In genomic region chr18:58241877-58242276, GRCh38 we compare ENCODE assay signal across 11 cellular contexts.
A peak's percentile ranks its signal among the peaks of the same experiment; 100 is the strongest.
DNase-seq lines count a peak whose midpoint lies in the region; ATAC-seq and TF ChIP-seq lines count a peak whose summit lies in the region.
"Had no signal": no experiment of that assay in that cellular context is flagged by ENCODE, and none has a peak within 500 bp of the region (broad histone marks: within the 10 kb centered on the region; RNA-seq: fewer than 3 reads in every experiment).

No MANE protein-coding gene starts in this region.

- no peaks in the 10 kb centered on the region for H3K9me3 Mint-ChIP-seq in osteocyte (ENCODE audit: unreplicated experiment)
- H3K9me3 Mint-ChIP-seq in activated CD4-positive, alpha-beta T cell treated with anti-CD3 and anti-CD28 coated beads for 36 hours (ENCODE audit: low read depth), result no peaks in the 10 kb centered on the region
- H3K9me3 Mint-ChIP-seq: activated B cell treated with CpG ODN at 0.5 μM for 24 hours, memory B cell had no signal

- DNase-seq in GM04503 (ENCODE audit: low read depth) (peak; percentile 82), NCI-H2171 treated with DMSO at 0.1 percent for 48 hours (lab: John Stamatoyannopoulos, UW) (peak; percentile 94), dedifferentiated amniotic fluid mesenchymal stem cell (ENCODE audit: extremely low spot score) (peak; percentile 63), osteocyte (ENCODE audit: extremely low spot score, unreplicated experiment) (peak; percentile 73)
- DNase-seq in activated CD4-positive, alpha-beta T cell treated with anti-CD3 and anti-CD28 coated beads for 36 hours, result no peak
- DNase-seq: activated B cell treated with CpG ODN at 0.5 μM for 24 hours; central memory CD4-positive, alpha-beta T cell had no signal

- no peaks in the 10 kb centered on the region for H3K27me3 Mint-ChIP-seq in osteocyte (ENCODE audit: unreplicated experiment)
- no peaks in the 10 kb centered on the region for H3K27me3 Mint-ChIP-seq in activated CD4-positive, alpha-beta T cell treated with anti-CD3 and anti-CD28 coated beads for 36 hours
- H3K27me3 Mint-ChIP-seq: activated B cell treated with CpG ODN at 0.5 μM for 24 hours, memory B cell had no signal

- no peak for TF ChIP-seq CTCF in osteocyte (IDR thresholded peaks at IDR 0.05)

- no peak overlapping the region for H3K27ac Mint-ChIP-seq in osteocyte (ENCODE audit: unreplicated experiment)
- H3K27ac Mint-ChIP-seq in activated CD4-positive, alpha-beta T cell treated with anti-CD3 and anti-CD28 coated beads for 36 hours, result no peak overlapping the region
- H3K27ac Mint-ChIP-seq: activated B cell treated with CpG ODN at 0.5 μM for 24 hours, memory B cell had no signal

- peaks cover 11% of the 10 kb centered on the region for H3K4me1 Mint-ChIP-seq in osteocyte (ENCODE audit: unreplicated experiment)
- no peaks in the 10 kb centered on the region for H3K4me1 Mint-ChIP-seq in activated CD4-positive, alpha-beta T cell treated with anti-CD3 and anti-CD28 coated beads for 36 hours
- H3K4me1 Mint-ChIP-seq: activated B cell treated with CpG ODN at 0.5 μM for 24 hours, memory B cell had no signal

- no peak overlapping the region for H3K4me3 Mint-ChIP-seq in osteocyte (ENCODE audit: unreplicated experiment)
- H3K4me3 Mint-ChIP-seq in activated CD4-positive, alpha-beta T cell treated with anti-CD3 and anti-CD28 coated beads for 36 hours, result no peak overlapping the region
- H3K4me3 Mint-ChIP-seq: activated B cell treated with CpG ODN at 0.5 μM for 24 hours, memory B cell had no signal

- CTCF ChIA-PET in activated CD4-positive, alpha-beta T cell treated with anti-CD3 and anti-CD28 coated beads for 36 hours (lab: Charles Lee), result no interaction called here

- H3K36me3 Mint-ChIP-seq in osteocyte (ENCODE audit: unreplicated experiment), result peaks cover 2% of the 10 kb centered on the region
- H3K36me3 Mint-ChIP-seq in activated CD4-positive, alpha-beta T cell treated with anti-CD3 and anti-CD28 coated beads for 36 hours (ENCODE audit: low read depth), result no peaks in the 10 kb centered on the region

- POLR2A ChIA-PET in activated CD4-positive, alpha-beta T cell treated with anti-CD3 and anti-CD28 coated beads for 36 hours (lab: Charles Lee), result no interaction called here

- intact Hi-C loops in activated CD4-positive, alpha-beta T cell treated with anti-CD3 and anti-CD28 coated beads for 36 hours (cut with DNase I, micrococcal nuclease), result no loop called here

- ATAC-seq in GM21423 (IDR thresholded peaks at IDR 0.05; ENCODE audit: unreplicated experiment) (no peak), HG03354 (IDR thresholded peaks at IDR 0.05; ENCODE audit: poor library complexity, severe bottlenecking, unreplicated experiment) (no peak), HG03108 (IDR thresholded peaks at IDR 0.05; ENCODE audit: unreplicated experiment) (no peak)
- no peak for ATAC-seq in activated CD4-positive, alpha-beta T cell treated with anti-CD3 and anti-CD28 coated beads for 36 hours
